Comparison of ENCODE assay signal across 24 cellular contexts in the genomic region with DNA sequence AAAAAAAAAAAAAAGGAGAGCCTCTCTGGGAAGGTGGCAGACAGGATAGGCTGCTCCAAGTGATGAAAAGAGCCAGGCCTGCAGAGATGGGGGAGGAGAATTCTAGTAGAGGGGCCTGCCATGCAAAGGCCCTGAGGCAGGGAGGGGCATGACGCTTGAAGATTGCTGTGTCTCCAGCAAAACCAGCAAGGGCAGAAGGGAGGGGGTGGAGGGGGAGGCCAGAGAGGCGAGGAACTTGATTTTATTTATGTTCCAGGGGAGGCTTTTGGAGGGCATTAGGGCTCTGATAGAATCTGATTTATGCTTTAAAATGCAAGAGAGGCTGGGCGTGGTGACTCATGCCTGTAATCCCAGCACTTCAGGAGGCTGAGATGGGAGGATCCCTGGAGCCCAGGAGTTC. TPM values are rescaled to one million over a fixed set of nuclear protein-coding genes. Genes with fewer than 3 reads are reported as not detected.
DNase-seq lines count a peak whose midpoint lies in the region; ATAC-seq, FAIRE-seq and TF ChIP-seq lines count a peak whose summit lies in the region.
"Had no signal": no experiment of that assay in that cellular context is flagged by ENCODE, and none has a peak within 500 bp of the region (broad histone marks: within the 10 kb centered on the region; RNA-seq: fewer than 3 reads in every experiment).

No MANE protein-coding gene starts in this region.

- H3K27me3 Mint-ChIP-seq in endodermal cell (ENCODE audit: insufficient read depth), result no peaks in the 10 kb centered on the region
- no peaks in the 10 kb centered on the region for H3K27me3 Mint-ChIP-seq in activated naive CD8-positive, alpha-beta T cell treated with anti-CD3 and anti-CD28 coated beads for 36 hours

- TF ChIP-seq CTCF in HepG2 (CRISPR knock-in tag; IDR thresholded peaks at IDR 0.05), result no peak
- TF ChIP-seq CTCF in right lobe of liver (IDR thresholded peaks at IDR 0.05), result no peak
- TF ChIP-seq CTCF in endodermal cell (conservative IDR thresholded peaks at IDR 0.05), result no peak

- H3K36me3 ChIP-seq in HepG2 (replicated peaks in 1 of 2; ENCODE audit: control insufficient read depth in 1 of 2, insufficient read depth in 2 of 2, low read length in 2 of 2) (no peaks in the 10 kb centered on the region), right lobe of liver (no peaks in the 10 kb centered on the region), endodermal cell (ENCODE audit: control insufficient read depth, insufficient read depth, low read length) (no peaks in the 10 kb centered on the region), H7 (replicated peaks; ENCODE audit: control insufficient read depth, insufficient read depth, low read length) (no peaks in the 10 kb centered on the region)
- H3K36me3 ChIP-seq: SJSA1 had no signal

- no peaks in the 10 kb centered on the region for H4K20me1 ChIP-seq in HepG2 (ENCODE audit: insufficient read depth, low read length)

- intact Hi-C loops in HepG2 (cut with micrococcal nuclease; ENCODE audit: unreplicated experiment) (loop anchor here (5.0 kb wide), 1 partner anchor 39 kb away; no protein-coding TSS in a partner anchor), right lobe of liver (cut with DNase I) (loop anchor here in 1 of 2 donors (10.0 kb wide), 1 partner anchor 167 kb away; no protein-coding TSS in a partner anchor)

- H3K27me3 ChIP-seq in HepG2 (ENCODE audit: control insufficient read depth in 1 of 2, insufficient read depth in 2 of 2, low read length in 2 of 2), result peaks cover 0 to 5% of the 10 kb centered on the region in 2 experiments; a peak in 1 of 5 replicates
- H3K27me3 ChIP-seq in right lobe of liver, result no peaks in the 10 kb centered on the region
- H3K27me3 ChIP-seq in endodermal cell (ENCODE audit: control insufficient read depth, insufficient read depth, low read length, poor library complexity, severe bottlenecking), result no peaks in the 10 kb centered on the region
- no peaks in the 10 kb centered on the region for H3K27me3 ChIP-seq in H7 (ENCODE audit: control insufficient read depth, insufficient read depth, low read length)
- H3K27me3 ChIP-seq: SJSA1 had no signal

- peaks cover 3% of the 10 kb centered on the region for H3K4me1 Mint-ChIP-seq in endodermal cell
- H3K4me1 Mint-ChIP-seq in activated naive CD8-positive, alpha-beta T cell treated with anti-CD3 and anti-CD28 coated beads for 36 hours, result peaks cover 5% of the 10 kb centered on the region

- TF ChIP-seq EP300 in HepG2 (IDR thresholded peaks at IDR 0.05; ENCODE audit: low read depth in 2 of 2, low read length in 2 of 2) (no peak), HepG2 (CRISPR knock-in tag; IDR thresholded peaks at IDR 0.05; ENCODE audit: borderline replicate concordance) (no peak)

- H3K27ac ChIP-seq in HepG2 (ENCODE audit: extremely low read length, insufficient read depth, low read length), result no peak overlapping the region
- H3K27ac ChIP-seq in right lobe of liver, result no peak overlapping the region
- H3K27ac ChIP-seq in endodermal cell (ENCODE audit: low read depth, low read length), result no peak overlapping the region
- H3K27ac ChIP-seq: HL-60, KMS-11, SJSA1 had no signal

- DNase-seq in HepG2 (ENCODE audit: low spot score) (no peak), right lobe of liver (no peak), NCI-H226 (peak; percentile 13), endodermal cell (no peak), H7 (no peak), amygdala (lab: John Stamatoyannopoulos, UW) (no peak)
- no peak for DNase-seq in activated naive CD8-positive, alpha-beta T cell treated with anti-CD3 and anti-CD28 coated beads for 36 hours
- DNase-seq: 8988T, H9, NCI-H1694, NCI-H2081, NCI-H2171, NCI-H524 treated with DMSO at 0.1 percent for 48 hours, NCI-H82, T-helper 2 cell had no signal

- 0 out of 2 replicates have a peak, but pooled peaks cover 6% of the 10 kb centered on the region for H3K9me3 ChIP-seq in HepG2 (ENCODE audit: low read length)
- no peaks in the 10 kb centered on the region for H3K9me3 ChIP-seq in right lobe of liver
- H3K9me3 ChIP-seq in endodermal cell (ENCODE audit: control insufficient read depth, low read length), result no peaks in the 10 kb centered on the region
- H3K9me3 ChIP-seq: SJSA1 had no signal

- peaks cover 61% of the 10 kb centered on the region for H3K4me1 ChIP-seq in HepG2 (ENCODE audit: insufficient read depth, low read length)
- H3K4me1 ChIP-seq in right lobe of liver, result no peaks in the 10 kb centered on the region
- H3K4me1 ChIP-seq in endodermal cell (ENCODE audit: control insufficient read depth, insufficient read depth, low read length), result no peaks in the 10 kb centered on the region

- 44% methylated on average over 3 of the region's 3 CpGs for whole genome bisulfite sequencing in HepG2 (ENCODE audit: low lambda C conversion rate)
- 40% methylated on average over 1 of the region's 3 CpGs for WGBS in right lobe of liver (ENCODE audit: insufficient coverage, low coverage, low lambda C conversion rate, missing lambda C conversion rate)
- WGBS in endodermal cell (ENCODE audit: insufficient coverage in 1 of 2, insufficient read length in 1 of 2), 2 experiments, result 85 to 100% methylated on average over 2 to 3 of the region's 3 CpGs

- FAIRE-seq in HepG2 (lab: Jason Lieb, UNC), result no peak
- FAIRE-seq: D721Med, G401.6, RCC 7860 had no signal

- H3K79me2 ChIP-seq in HepG2 (ENCODE audit: insufficient read depth, low read length), result no peaks in the 10 kb centered on the region

- BruUV-seq in HepG2 (replicated peaks; lab: Mats Ljungman, UMichigan), result no TSS peak

- no peaks in the 10 kb centered on the region for H3K9me3 Mint-ChIP-seq in endodermal cell
- H3K9me3 Mint-ChIP-seq in activated naive CD8-positive, alpha-beta T cell treated with anti-CD3 and anti-CD28 coated beads for 36 hours, result no peaks in the 10 kb centered on the region
- H3K9me3 Mint-ChIP-seq: H9 had no signal

- H3K4me2 ChIP-seq in HepG2 (ENCODE audit: low read depth, low read length), result peak overlapping the region; percentile 90
- H3K4me2 ChIP-seq: KMS-11 had no signal

- peak overlapping the region; percentile 39 for H3K27ac Mint-ChIP-seq in endodermal cell
- H3K27ac Mint-ChIP-seq in activated naive CD8-positive, alpha-beta T cell treated with anti-CD3 and anti-CD28 coated beads for 36 hours, result no peak overlapping the region
- H3K27ac Mint-ChIP-seq: H9 had no signal

- TF ChIP-seq RAD21 in HepG2 (CRISPR knock-in tag; IDR thresholded peaks at IDR 0.05), result no peak

- CTCF ChIA-PET in HepG2 (lab: Yijun Ruan, JAX; ENCODE audit: low intra/inter-chr PET ratio, low total read pairs), result no interaction called here

- in situ Hi-C loops in HepG2 (cut with HindIII; ENCODE audit: extremely low pct_ligation_motif_present, low pct_unique_long_range_greater_than_20kb), result no loop called here

- H3K9ac ChIP-seq in HepG2 (ENCODE audit: insufficient read depth, low read depth, low read length) (no peak overlapping the region), endodermal cell (ENCODE audit: extremely low read depth, low read length, poor library complexity, severe bottlenecking) (no peak overlapping the region)
- H3K9ac ChIP-seq: KMS-11 had no signal

- H3K4me3 Mint-ChIP-seq in endodermal cell, result no peak overlapping the region
- no peak overlapping the region for H3K4me3 Mint-ChIP-seq in activated naive CD8-positive, alpha-beta T cell treated with anti-CD3 and anti-CD28 coated beads for 36 hours
- H3K4me3 Mint-ChIP-seq: CD14-positive monocyte, H9 had no signal

- POLR2A ChIA-PET in HepG2 (lab: Yijun Ruan, JAX), result interaction anchor here (1.0 kb wide), 3 partner anchors 16 to 38 kb away, joined by 3 to 5 read pairs (median 3); a partner anchor contains a TSS

- H3K4me3 ChIP-seq in HepG2 (replicated peaks in 1 of 3; ENCODE audit: insufficient read depth in 1 of 3, low read depth in 2 of 3, low read length in 3 of 3), result no peak overlapping the region
- no peak overlapping the region for H3K4me3 ChIP-seq in right lobe of liver
- no peak overlapping the region for H3K4me3 ChIP-seq in endodermal cell (ENCODE audit: low read length)
- H3K4me3 ChIP-seq in H7 (ENCODE audit: insufficient read depth, low read depth, low read length), result no peak overlapping the region
- H3K4me3 ChIP-seq: SJSA1 had no signal

- no peak for ATAC-seq in HepG2
- no peak for ATAC-seq in right lobe of liver
- ATAC-seq in GM18498 (IDR thresholded peaks at IDR 0.05; ENCODE audit: unreplicated experiment), result no peak
- ATAC-seq: Right ventricle myocardium inferior had no signal

- no peaks in the 10 kb centered on the region for H3K36me3 Mint-ChIP-seq in endodermal cell (ENCODE audit: low read depth)
- H3K36me3 Mint-ChIP-seq in activated naive CD8-positive, alpha-beta T cell treated with anti-CD3 and anti-CD28 coated beads for 36 hours, result no peaks in the 10 kb centered on the region
- H3K36me3 Mint-ChIP-seq: CD14-positive monocyte had no signal

- no peak overlapping the region for H2AFZ ChIP-seq in HepG2 (ENCODE audit: low read length)

- TF ChIP-seq POLR2A in HepG2 (IDR thresholded peaks at IDR 0.05; ENCODE audit: insufficient read depth in 1 of 2, low read depth in 2 of 2, low read length in 2 of 2) (no peak), right lobe of liver (IDR thresholded peaks at IDR 0.05) (no peak)

RNA-seq across cellular contexts. Expression of a gene that starts 16.7 kb away (rescaled TPM):
- total RNA-seq in HepG2 (2016; rRNA removed; fragmentation: Illumina TruSeq; extraction: Trizol) (54.1 and 65.1 TPM in 2 replicates), right lobe of liver (10 to 100 TPM; 21.4 to 67.0 (median 47.1) TPM), endodermal cell (10 to 100 TPM; 60.7 to 61.4 TPM)
- 5.4 and 5.7 TPM in 2 replicates for total RNA-seq in HepG2 (2016; cell fraction: cytosol; rRNA removed; fragmentation: Illumina TruSeq; extraction: Trizol; ENCODE audit: low read depth)
- total RNA-seq in HepG2 (2016; cell fraction: insoluble cytoplasmic fraction; rRNA removed; fragmentation: Illumina TruSeq; extraction: Trizol), result 53.7 and 62.1 TPM in 2 replicates
- 15.4 and 16.7 TPM in 2 replicates for total RNA-seq in HepG2 (2016; cell fraction: membrane; rRNA removed; fragmentation: Illumina TruSeq; extraction: Trizol)
- total RNA-seq in HepG2 (2016; cell fraction: nucleus; rRNA removed; fragmentation: Illumina TruSeq; extraction: Trizol), result 35.2 and 37.4 TPM in 2 replicates
- polyA plus RNA-seq in HepG2 (2011; rRNA removed), result 64.1 and 68.8 TPM in 2 replicates
- 70.2 and 76.7 TPM in 2 replicates for polyA plus RNA-seq in HepG2 (2011; cell fraction: cytosol; rRNA removed)
- polyA plus RNA-seq in HepG2 (2011; cell fraction: nucleus; rRNA removed), result 42.1 and 45.1 TPM in 2 replicates
- polyA plus RNA-seq in HepG2 (2012), result 42.2 and 49.5 TPM in 2 replicates
- polyA plus RNA-seq in HepG2 (2016; cell fraction: cytosol; fragmentation: Illumina TruSeq; extraction: Trizol; ENCODE audit: low read depth), result 3.1 and 3.5 TPM in 2 replicates
- 60.9 and 68.0 TPM in 2 replicates for polyA plus RNA-seq in HepG2 (2016; cell fraction: insoluble cytoplasmic fraction; fragmentation: Illumina TruSeq; extraction: Trizol; ENCODE audit: low read depth)
- polyA plus RNA-seq in HepG2 (2016; cell fraction: membrane; fragmentation: Illumina TruSeq; extraction: Trizol; ENCODE audit: low read depth), result 8.6 and 9.2 TPM in 2 replicates
- 40.7 and 42.6 TPM in 2 replicates for polyA plus RNA-seq in HepG2 (2016; cell fraction: nucleus; fragmentation: Illumina TruSeq; extraction: Trizol; ENCODE audit: insufficient read depth, low read depth)
- 20.8 and 43.5 TPM in 2 replicates for polyA minus RNA-seq in HepG2 (2011; rRNA and poly(A)+ RNA removed; ENCODE audit: low replicate concordance)
- polyA minus RNA-seq in HepG2 (2011; cell fraction: cytosol; rRNA and poly(A)+ RNA removed), result 26.2 and 26.4 TPM in 2 replicates
- polyA minus RNA-seq in HepG2 (2011; cell fraction: nucleus; rRNA and poly(A)+ RNA removed), result 29.3 and 33.6 TPM in 2 replicates
- 47.8 TPM for polyA plus RNA-seq in endodermal cell (2013, experiment 1 of 2)
- 50.9 TPM for polyA plus RNA-seq in endodermal cell (2013, experiment 2 of 2)
- total RNA-seq in H7 (2014; rRNA removed; shearing (Covaris generic)), result 60.1 and 63.1 TPM in 2 replicates
- 10 to 100 TPM; 30.2 to 34.6 TPM for total RNA-seq in activated naive CD8-positive, alpha-beta T cell treated with anti-CD3 and anti-CD28 coated beads for 36 hours

RNA-seq across cellular contexts. Expression of a gene that starts 57.6 kb away (rescaled TPM):
- total RNA-seq in HepG2 (2016; rRNA removed; fragmentation: Illumina TruSeq; extraction: Trizol), result 1.6 and 2.0 TPM in 2 replicates
- 0.79 and 1.5 TPM in 2 replicates for total RNA-seq in HepG2 (2016; cell fraction: cytosol; rRNA removed; fragmentation: Illumina TruSeq; extraction: Trizol; ENCODE audit: low read depth)
- 1.5 and 1.6 TPM in 2 replicates for total RNA-seq in HepG2 (2016; cell fraction: insoluble cytoplasmic fraction; rRNA removed; fragmentation: Illumina TruSeq; extraction: Trizol)
- 1.4 and 1.7 TPM in 2 replicates for total RNA-seq in HepG2 (2016; cell fraction: membrane; rRNA removed; fragmentation: Illumina TruSeq; extraction: Trizol)
- 0.78 and 0.81 TPM in 2 replicates for total RNA-seq in HepG2 (2016; cell fraction: nucleus; rRNA removed; fragmentation: Illumina TruSeq; extraction: Trizol)
- 5.3 and 6.6 TPM in 2 replicates for polyA plus RNA-seq in HepG2 (2011; rRNA removed)
- 5.4 and 5.9 TPM in 2 replicates for polyA plus RNA-seq in HepG2 (2011; cell fraction: cytosol; rRNA removed)
- polyA plus RNA-seq in HepG2 (2011; cell fraction: nucleus; rRNA removed), result 2.1 and 3.6 TPM in 2 replicates
- 2.3 and 3.4 TPM in 2 replicates for polyA plus RNA-seq in HepG2 (2012)
- polyA plus RNA-seq in HepG2 (2016; cell fraction: cytosol; fragmentation: Illumina TruSeq; extraction: Trizol; ENCODE audit: low read depth), result 0.96 and 1.6 TPM in 2 replicates
- polyA plus RNA-seq in HepG2 (2016; cell fraction: insoluble cytoplasmic fraction; fragmentation: Illumina TruSeq; extraction: Trizol; ENCODE audit: low read depth), result 1.8 TPM in 2 replicates
- polyA plus RNA-seq in HepG2 (2016; cell fraction: membrane; fragmentation: Illumina TruSeq; extraction: Trizol; ENCODE audit: low read depth), result 1.4 and 2.3 TPM in 2 replicates
- 1.5 and 1.7 TPM in 2 replicates for polyA plus RNA-seq in HepG2 (2016; cell fraction: nucleus; fragmentation: Illumina TruSeq; extraction: Trizol; ENCODE audit: insufficient read depth, low read depth)
- 0.98 and 3.3 TPM in 2 replicates for polyA minus RNA-seq in HepG2 (2011; rRNA and poly(A)+ RNA removed; ENCODE audit: low replicate concordance)
- 1.8 and 2.1 TPM in 2 replicates for polyA minus RNA-seq in HepG2 (2011; cell fraction: cytosol; rRNA and poly(A)+ RNA removed)
- polyA minus RNA-seq in HepG2 (2011; cell fraction: nucleus; rRNA and poly(A)+ RNA removed), result 1.1 and 1.2 TPM in 2 replicates
- 1 to 10 TPM in 4 of 6 experiments, under 1 TPM in 2; 0.97 to 2.0 (median 1.3) TPM for total RNA-seq in right lobe of liver
- 10 to 100 TPM in 1 of 2 donors, 1 to 10 TPM in 1; 6.9 to 10.4 TPM for total RNA-seq in endodermal cell
- 27.1 TPM for polyA plus RNA-seq in endodermal cell (2013, experiment 1 of 2)
- polyA plus RNA-seq in endodermal cell (2013, experiment 2 of 2), result 28.3 TPM
- 6.5 and 8.9 TPM in 2 replicates for total RNA-seq in H7 (2014; rRNA removed; shearing (Covaris generic))
- 1 to 10 TPM; 3.9 to 4.2 TPM for total RNA-seq in activated naive CD8-positive, alpha-beta T cell treated with anti-CD3 and anti-CD28 coated beads for 36 hours
